ENCODE assay signal across 1 cellular context in the genomic region with DNA sequence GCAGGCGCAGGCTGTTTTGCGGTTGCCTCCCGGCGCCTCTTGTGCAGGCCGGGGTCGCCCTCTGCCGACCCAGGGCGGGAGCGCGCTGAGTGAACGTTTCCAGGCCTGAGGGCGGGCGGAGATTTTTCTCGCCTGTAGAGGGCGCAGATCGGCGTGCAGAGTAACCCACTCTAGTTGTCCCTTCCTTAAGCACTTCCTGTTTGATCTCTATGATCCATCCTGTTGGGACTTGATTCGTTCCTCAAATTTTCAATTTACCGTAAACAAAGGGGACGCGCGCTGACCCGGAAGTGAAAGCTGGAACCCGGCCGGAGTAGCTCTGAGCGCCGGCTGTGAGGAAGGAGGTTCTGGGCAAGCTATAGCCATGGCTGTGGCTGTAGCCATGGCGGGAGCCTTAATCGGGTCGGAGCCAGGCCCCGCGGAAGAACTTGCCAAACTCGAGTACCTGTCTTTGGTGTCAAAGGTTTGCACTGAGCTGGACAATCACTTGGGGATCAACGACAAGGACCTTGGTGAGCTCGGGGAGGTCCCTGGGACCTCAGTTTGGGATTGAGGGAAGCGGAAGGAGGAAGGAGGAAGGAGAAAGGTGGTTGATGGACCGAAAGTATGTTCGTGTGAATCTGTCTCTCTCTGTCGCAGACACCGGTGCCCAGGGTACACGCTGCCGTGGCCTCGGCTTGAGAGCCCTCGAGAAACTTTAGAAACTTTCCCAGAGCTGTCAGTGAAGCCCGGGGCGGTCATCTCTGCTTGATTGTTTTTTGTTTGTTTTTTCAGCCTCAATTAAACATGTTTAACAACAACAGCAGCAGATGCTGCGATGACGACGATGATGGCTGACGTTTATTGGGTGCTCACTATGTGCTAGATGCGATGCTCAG.
A peak's percentile ranks its signal among the peaks of the same experiment; 100 is the strongest.
TF ChIP-seq lines count a peak whose summit lies in the region.

Gene DHX8 (plus strand): TSS at position 302 of the 878 bp plus-strand sequence. CDS start 63 bp downstream, at position 365.

TF ChIP-seq in K562, 482 proteins besides CTCF, POLR2A, EP300 and RAD21 (continued from another document and continues in another):
- TF ChIP-seq, protein P1, sequence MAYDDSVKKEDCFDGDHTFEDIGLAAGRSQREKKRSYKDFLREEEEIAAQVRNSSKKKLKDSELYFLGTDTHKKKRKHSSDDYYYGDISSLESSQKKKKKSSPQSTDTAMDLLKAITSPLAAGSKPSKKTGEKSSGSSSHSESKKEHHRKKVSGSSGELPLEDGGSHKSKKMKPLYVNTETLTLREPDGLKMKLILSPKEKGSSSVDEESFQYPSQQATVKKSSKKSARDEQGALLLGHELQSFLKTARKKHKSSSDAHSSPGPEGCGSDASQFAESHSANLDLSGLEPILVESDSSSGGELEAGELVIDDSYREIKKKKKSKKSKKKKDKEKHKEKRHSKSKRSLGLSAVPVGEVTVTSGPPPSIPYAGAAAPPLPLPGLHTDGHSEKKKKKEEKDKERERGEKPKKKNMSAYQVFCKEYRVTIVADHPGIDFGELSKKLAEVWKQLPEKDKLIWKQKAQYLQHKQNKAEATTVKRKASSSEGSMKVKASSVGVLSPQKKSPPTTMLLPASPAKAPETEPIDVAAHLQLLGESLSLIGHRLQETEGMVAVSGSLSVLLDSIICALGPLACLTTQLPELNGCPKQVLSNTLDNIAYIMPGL (CRISPR knock-in tag; IDR thresholded peaks at IDR 0.05): peak; percentile 22; the same call in 1 of the 2 replicates
- TF ChIP-seq POLR2AphosphoS2 (IDR thresholded peaks at IDR 0.05; ENCODE audit: low read length): no peak
- TF ChIP-seq, protein P2, sequence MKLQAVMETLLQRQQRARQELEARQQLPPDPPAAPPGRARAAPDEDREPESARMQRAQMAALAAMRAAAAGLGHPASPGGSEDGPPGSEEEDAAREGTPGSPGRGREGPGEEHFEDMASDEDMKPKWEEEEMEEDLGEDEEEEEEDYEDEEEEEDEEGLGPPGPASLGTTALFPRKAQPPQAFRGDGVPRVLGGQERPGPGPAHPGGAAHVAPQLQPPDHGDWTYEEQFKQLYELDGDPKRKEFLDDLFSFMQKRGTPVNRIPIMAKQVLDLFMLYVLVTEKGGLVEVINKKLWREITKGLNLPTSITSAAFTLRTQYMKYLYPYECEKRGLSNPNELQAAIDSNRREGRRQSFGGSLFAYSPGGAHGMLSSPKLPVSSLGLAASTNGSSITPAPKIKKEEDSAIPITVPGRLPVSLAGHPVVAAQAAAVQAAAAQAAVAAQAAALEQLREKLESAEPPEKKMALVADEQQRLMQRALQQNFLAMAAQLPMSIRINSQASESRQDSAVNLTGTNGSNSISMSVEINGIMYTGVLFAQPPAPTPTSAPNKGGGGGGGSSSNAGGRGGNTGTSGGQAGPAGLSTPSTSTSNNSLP (IDR thresholded peaks at IDR 0.05; ENCODE audit: borderline replicate concordance, low read depth, low read length): peak; percentile 88
- 0 out of 2 replicates have a peak, but pooled peaks have one; percentile 68 for TF ChIP-seq ZNF175 (CRISPR knock-in tag; IDR thresholded peaks at IDR 0.05; ENCODE audit: low read depth)
- TF ChIP-seq, protein P3, sequence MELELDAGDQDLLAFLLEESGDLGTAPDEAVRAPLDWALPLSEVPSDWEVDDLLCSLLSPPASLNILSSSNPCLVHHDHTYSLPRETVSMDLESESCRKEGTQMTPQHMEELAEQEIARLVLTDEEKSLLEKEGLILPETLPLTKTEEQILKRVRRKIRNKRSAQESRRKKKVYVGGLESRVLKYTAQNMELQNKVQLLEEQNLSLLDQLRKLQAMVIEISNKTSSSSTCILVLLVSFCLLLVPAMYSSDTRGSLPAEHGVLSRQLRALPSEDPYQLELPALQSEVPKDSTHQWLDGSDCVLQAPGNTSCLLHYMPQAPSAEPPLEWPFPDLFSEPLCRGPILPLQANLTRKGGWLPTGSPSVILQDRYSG (tag; conservative IDR thresholded peaks at IDR 0.05; ENCODE audit: low read depth): no peak
- no peak for TF ChIP-seq NCOA4 (IDR thresholded peaks at IDR 0.05; ENCODE audit: partially characterized antibody)
- TF ChIP-seq ZNF77 (CRISPR knock-in tag; IDR thresholded peaks at IDR 0.05): no peak
- TF ChIP-seq ZNF740 (CRISPR knock-in tag; IDR thresholded peaks at IDR 0.05): peak; percentile 78
- TF ChIP-seq ZNF740 (tag; IDR thresholded peaks at IDR 0.05): no peak
- TF ChIP-seq NFATC3 (IDR thresholded peaks at IDR 0.05): no peak
- no peak for TF ChIP-seq SMARCA5 (IDR thresholded peaks at IDR 0.05)
- TF ChIP-seq CHD2 (IDR thresholded peaks at IDR 0.05; ENCODE audit: low read depth, low read length): peak; percentile 9; the same call in 1 of the 2 replicates
- TF ChIP-seq HLTF (IDR thresholded peaks at IDR 0.05): no peak
- no peak for TF ChIP-seq ZNF589 (CRISPR knock-in tag; IDR thresholded peaks at IDR 0.05; ENCODE audit: low read depth)
- peak; percentile 65 for TF ChIP-seq L3MBTL2 (IDR thresholded peaks at IDR 0.05)
- no peak for TF ChIP-seq ZNF668 (CRISPR knock-in tag; IDR thresholded peaks at IDR 0.05)
- no peak for TF ChIP-seq HNRNPUL1 (IDR thresholded peaks at IDR 0.05; ENCODE audit: low read length)
- TF ChIP-seq COPS2 (conservative IDR thresholded peaks at IDR 0.05): no peak
- no peak for TF ChIP-seq WHSC1 (IDR thresholded peaks at IDR 0.05; ENCODE audit: low read length)
- 0 out of 2 replicates have a peak, but pooled peaks have one; percentile 33 for TF ChIP-seq ZBTB9 (CRISPR knock-in tag; IDR thresholded peaks at IDR 0.05)
- TF ChIP-seq SPI1 (IDR thresholded peaks at IDR 0.05; ENCODE audit: borderline replicate concordance, low read depth, low read length): peak; percentile 93
- TF ChIP-seq ZC3H11A (IDR thresholded peaks at IDR 0.05; ENCODE audit: low read depth, low read length): peak; percentile 47; the same call in 1 of the 2 replicates
- no peak for TF ChIP-seq NELFE (IDR thresholded peaks at IDR 0.05; ENCODE audit: insufficient read depth, insufficient read length)
- no peak for TF ChIP-seq ZNF436 (CRISPR knock-in tag; IDR thresholded peaks at IDR 0.05)
- TF ChIP-seq, protein P4, sequence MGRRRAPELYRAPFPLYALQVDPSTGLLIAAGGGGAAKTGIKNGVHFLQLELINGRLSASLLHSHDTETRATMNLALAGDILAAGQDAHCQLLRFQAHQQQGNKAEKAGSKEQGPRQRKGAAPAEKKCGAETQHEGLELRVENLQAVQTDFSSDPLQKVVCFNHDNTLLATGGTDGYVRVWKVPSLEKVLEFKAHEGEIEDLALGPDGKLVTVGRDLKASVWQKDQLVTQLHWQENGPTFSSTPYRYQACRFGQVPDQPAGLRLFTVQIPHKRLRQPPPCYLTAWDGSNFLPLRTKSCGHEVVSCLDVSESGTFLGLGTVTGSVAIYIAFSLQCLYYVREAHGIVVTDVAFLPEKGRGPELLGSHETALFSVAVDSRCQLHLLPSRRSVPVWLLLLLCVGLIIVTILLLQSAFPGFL (CRISPR knock-in tag; IDR thresholded peaks at IDR 0.05): peak; percentile 91; the same call in 1 of the 2 replicates
- peak; percentile 58 for TF ChIP-seq CREB1 (IDR thresholded peaks at IDR 0.05)
- TF ChIP-seq CREB1 (CRISPR knock-in tag; IDR thresholded peaks at IDR 0.05): peak; percentile 75
- TF ChIP-seq PBX2 (CRISPR knock-in tag; IDR thresholded peaks at IDR 0.05; ENCODE audit: low read depth): no peak
- TF ChIP-seq PBX2 (tag; conservative IDR thresholded peaks at IDR 0.05; ENCODE audit: low read depth): 0 out of 2 replicates have a peak, but pooled peaks have one; percentile 10
- TF ChIP-seq TEAD2 (tag; IDR thresholded peaks at IDR 0.05): no peak
- no peak for TF ChIP-seq HNRNPH1 (optimal IDR thresholded peaks at IDR 0.05; ENCODE audit: low read depth, low read length)
- no peak for TF ChIP-seq HNRNPL (IDR thresholded peaks at IDR 0.05; ENCODE audit: low read depth, low read length)
- TF ChIP-seq TRIM24 (IDR thresholded peaks at IDR 0.05): peak in 1 of 2 experiments; percentile 54; a peak in 1 of 4 replicates
- no peak for TF ChIP-seq NFYB (IDR thresholded peaks at IDR 0.05; ENCODE audit: extremely low read depth, insufficient read length)
- no peak for TF ChIP-seq SNRNP70 (optimal IDR thresholded peaks at IDR 0.05; ENCODE audit: low read depth, low read length)
- TF ChIP-seq ZBTB34 (CRISPR knock-in tag; IDR thresholded peaks at IDR 0.05): no peak
- TF ChIP-seq EGR1 (conservative IDR thresholded peaks at IDR 0.05): no peak
- peak; percentile 58; the same call in 1 of the 2 replicates for TF ChIP-seq TGIF2 (CRISPR knock-in tag; IDR thresholded peaks at IDR 0.05)
- TF ChIP-seq ZNF75A (CRISPR knock-in tag; IDR thresholded peaks at IDR 0.05): no peak
- no peak for TF ChIP-seq DPF2 (IDR thresholded peaks at IDR 0.05)
- TF ChIP-seq GATAD2A (IDR thresholded peaks at IDR 0.05): no peak
- TF ChIP-seq ZNF239 (CRISPR knock-in tag; IDR thresholded peaks at IDR 0.05): peak; percentile 36; the same call in 1 of the 2 replicates
- TF ChIP-seq ATF1 (CRISPR knock-in tag; IDR thresholded peaks at IDR 0.05): no peak
- TF ChIP-seq ATF1 (tag; IDR thresholded peaks at IDR 0.05): peak; percentile 78
- peak; percentile 64; the same call in 1 of the 2 replicates for TF ChIP-seq STAT6 (CRISPR knock-in tag; IDR thresholded peaks at IDR 0.05)
- TF ChIP-seq DDX20 (tag; IDR thresholded peaks at IDR 0.05; ENCODE audit: low read depth): no peak
- TF ChIP-seq SMAD4 (CRISPR knock-in tag; conservative IDR thresholded peaks at IDR 0.05): peak; percentile 58; the same call in 1 of the 2 replicates
- TF ChIP-seq HOXB6 (CRISPR knock-in tag; IDR thresholded peaks at IDR 0.05; ENCODE audit: borderline replicate concordance): no peak
- TF ChIP-seq HDAC3 (IDR thresholded peaks at IDR 0.05; ENCODE audit: borderline replicate concordance, partially characterized antibody): no peak
